In the genomic region with DNA sequence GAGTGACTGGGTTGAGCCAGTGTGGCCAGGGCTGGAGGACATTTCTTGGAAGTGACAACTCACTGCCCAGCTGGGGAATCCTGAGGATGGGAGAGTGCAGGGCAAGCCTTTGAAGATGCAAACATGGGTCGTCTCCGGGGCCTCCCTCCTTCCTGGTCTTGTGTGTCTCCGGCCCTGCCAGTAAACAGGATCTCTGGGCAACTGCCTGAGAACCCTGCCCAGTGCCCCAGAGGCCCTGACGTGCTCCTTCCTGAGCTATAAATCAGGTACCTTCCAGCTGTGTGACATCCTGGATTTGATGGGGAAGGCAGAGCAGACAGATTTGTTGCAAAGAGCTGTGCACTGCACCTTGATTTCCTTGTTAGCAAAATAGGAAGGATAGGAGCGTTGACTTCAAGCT, we compare ENCODE assay signal across 1 cellular context.
TF ChIP-seq lines count a peak whose summit lies in the region.

No MANE protein-coding gene starts in this region.

TF ChIP-seq in WTC11, 78 proteins besides CTCF, POLR2A, EP300 and RAD21:
- TF ChIP-seq ZNF396 (CRISPR knock-in tag; IDR thresholded peaks at IDR 0.05; ENCODE audit: borderline replicate concordance), result no peak
- TF ChIP-seq, protein P1, sequence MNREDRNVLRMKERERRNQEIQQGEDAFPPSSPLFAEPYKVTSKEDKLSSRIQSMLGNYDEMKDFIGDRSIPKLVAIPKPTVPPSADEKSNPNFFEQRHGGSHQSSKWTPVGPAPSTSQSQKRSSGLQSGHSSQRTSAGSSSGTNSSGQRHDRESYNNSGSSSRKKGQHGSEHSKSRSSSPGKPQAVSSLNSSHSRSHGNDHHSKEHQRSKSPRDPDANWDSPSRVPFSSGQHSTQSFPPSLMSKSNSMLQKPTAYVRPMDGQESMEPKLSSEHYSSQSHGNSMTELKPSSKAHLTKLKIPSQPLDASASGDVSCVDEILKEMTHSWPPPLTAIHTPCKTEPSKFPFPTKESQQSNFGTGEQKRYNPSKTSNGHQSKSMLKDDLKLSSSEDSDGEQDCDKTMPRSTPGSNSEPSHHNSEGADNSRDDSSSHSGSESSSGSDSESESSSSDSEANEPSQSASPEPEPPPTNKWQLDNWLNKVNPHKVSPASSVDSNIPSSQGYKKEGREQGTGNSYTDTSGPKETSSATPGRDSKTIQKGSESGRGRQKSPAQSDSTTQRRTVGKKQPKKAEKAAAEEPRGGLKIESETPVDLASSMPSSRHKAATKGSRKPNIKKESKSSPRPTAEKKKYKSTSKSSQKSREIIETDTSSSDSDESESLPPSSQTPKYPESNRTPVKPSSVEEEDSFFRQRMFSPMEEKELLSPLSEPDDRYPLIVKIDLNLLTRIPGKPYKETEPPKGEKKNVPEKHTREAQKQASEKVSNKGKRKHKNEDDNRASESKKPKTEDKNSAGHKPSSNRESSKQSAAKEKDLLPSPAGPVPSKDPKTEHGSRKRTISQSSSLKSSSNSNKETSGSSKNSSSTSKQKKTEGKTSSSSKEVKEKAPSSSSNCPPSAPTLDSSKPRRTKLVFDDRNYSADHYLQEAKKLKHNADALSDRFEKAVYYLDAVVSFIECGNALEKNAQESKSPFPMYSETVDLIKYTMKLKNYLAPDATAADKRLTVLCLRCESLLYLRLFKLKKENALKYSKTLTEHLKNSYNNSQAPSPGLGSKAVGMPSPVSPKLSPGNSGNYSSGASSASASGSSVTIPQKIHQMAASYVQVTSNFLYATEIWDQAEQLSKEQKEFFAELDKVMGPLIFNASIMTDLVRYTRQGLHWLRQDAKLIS (CRISPR knock-in tag; IDR thresholded peaks at IDR 0.05; ENCODE audit: borderline replicate concordance), result no peak
- no peak for TF ChIP-seq SP1 (CRISPR knock-in tag; conservative IDR thresholded peaks at IDR 0.05)
- TF ChIP-seq, protein P2, sequence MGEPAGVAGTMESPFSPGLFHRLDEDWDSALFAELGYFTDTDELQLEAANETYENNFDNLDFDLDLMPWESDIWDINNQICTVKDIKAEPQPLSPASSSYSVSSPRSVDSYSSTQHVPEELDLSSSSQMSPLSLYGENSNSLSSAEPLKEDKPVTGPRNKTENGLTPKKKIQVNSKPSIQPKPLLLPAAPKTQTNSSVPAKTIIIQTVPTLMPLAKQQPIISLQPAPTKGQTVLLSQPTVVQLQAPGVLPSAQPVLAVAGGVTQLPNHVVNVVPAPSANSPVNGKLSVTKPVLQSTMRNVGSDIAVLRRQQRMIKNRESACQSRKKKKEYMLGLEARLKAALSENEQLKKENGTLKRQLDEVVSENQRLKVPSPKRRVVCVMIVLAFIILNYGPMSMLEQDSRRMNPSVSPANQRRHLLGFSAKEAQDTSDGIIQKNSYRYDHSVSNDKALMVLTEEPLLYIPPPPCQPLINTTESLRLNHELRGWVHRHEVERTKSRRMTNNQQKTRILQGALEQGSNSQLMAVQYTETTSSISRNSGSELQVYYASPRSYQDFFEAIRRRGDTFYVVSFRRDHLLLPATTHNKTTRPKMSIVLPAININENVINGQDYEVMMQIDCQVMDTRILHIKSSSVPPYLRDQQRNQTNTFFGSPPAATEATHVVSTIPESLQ (CRISPR knock-in tag; IDR thresholded peaks at IDR 0.05), result no peak
- no peak for TF ChIP-seq ZNF232 (CRISPR knock-in tag; IDR thresholded peaks at IDR 0.05)
- TF ChIP-seq OVOL2 (CRISPR knock-in tag; IDR thresholded peaks at IDR 0.05; ENCODE audit: borderline replicate concordance), result no peak
